32 cellular contexts compared by ENCODE assay signal in the genomic region with DNA sequence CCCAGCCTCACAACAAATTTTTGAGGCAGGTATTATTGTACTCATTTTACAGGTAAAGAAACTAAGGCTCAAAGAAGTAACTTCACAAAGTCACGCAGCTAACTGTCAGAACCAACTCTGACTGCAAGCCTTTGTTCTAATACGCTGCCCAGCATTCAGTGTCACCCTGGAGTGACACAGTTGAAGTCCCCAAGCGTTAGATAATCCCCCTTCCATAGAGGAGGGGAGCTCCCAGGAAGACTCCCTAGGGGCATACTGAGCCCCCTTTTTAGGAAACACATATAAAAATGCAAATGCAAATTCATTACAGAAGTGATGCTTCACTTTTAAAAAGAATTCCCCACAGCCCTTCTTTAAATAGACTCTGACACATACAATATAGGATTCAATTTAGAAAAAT.
"Had no signal": no experiment of that assay in that cellular context is flagged by ENCODE, and none has a peak within 500 bp of the region (broad histone marks: within the 10 kb centered on the region; RNA-seq: fewer than 3 reads in every experiment).

No MANE protein-coding gene starts in this region.

- H3K9me3 ChIP-seq: esophagus muscularis mucosa, left lung, mucosa of descending colon, neutrophil, stomach, thyroid gland, upper lobe of left lung had no signal

- H3K4me1 ChIP-seq: esophagus muscularis mucosa, foreskin keratinocyte, left lung, stomach, upper lobe of left lung had no signal

- H3K36me3 Mint-ChIP-seq: activated naive CD8-positive, alpha-beta T cell; natural killer cell treated with Interleukin-12 subunit alpha and Interleukin-12 subunit beta and Interleukin-15 and Interleukin-18, amount 100 ng/mL, for 72 hours; stimulated activated effector memory CD8-positive, alpha-beta T cell treated with anti-CD3 and anti-CD28 coated beads, Interleukin-12 subunit alpha, Interleukin-12 subunit beta, amount 100 ng/mL, for 72 hours had no signal

- H3K27me3 ChIP-seq: esophagus muscularis mucosa, stomach, thyroid gland, upper lobe of left lung had no signal

- H3K4me3 ChIP-seq: esophagus muscularis mucosa, left lung, lung, mucosa of descending colon, skin epidermis, stomach, thyroid gland, upper lobe of left lung had no signal

- FAIRE-seq: bronchial epithelial cell, islet of Langerhans, TTC549 had no signal

- H3K9me3 Mint-ChIP-seq: central memory CD8-positive, alpha-beta T cell; dendritic cell treated with granulocyte-macrophage colony-stimulating factor and Interleukin-4, amounts not matched to agents 40 ng/mL and 50 ng/mL, for 4 days; endodermal cell; natural killer cell treated with Interleukin-12 subunit alpha and Interleukin-12 subunit beta and Interleukin-15 and Interleukin-18, amount 100 ng/mL, for 72 hours; stimulated activated effector memory CD8-positive, alpha-beta T cell treated with anti-CD3 and anti-CD28 coated beads, Interleukin-12 subunit alpha, Interleukin-12 subunit beta, amount 100 ng/mL, for 72 hours had no signal

- H3K36me3 ChIP-seq: esophagus muscularis mucosa, left lung, neutrophil, stomach, thyroid gland, upper lobe of left lung had no signal

- H3K27ac Mint-ChIP-seq: activated naive CD8-positive, alpha-beta T cell; dendritic cell treated with granulocyte-macrophage colony-stimulating factor and Interleukin-4, amounts not matched to agents 40 ng/mL and 50 ng/mL, for 4 days; endodermal cell; natural killer cell treated with Interleukin-12 subunit alpha and Interleukin-12 subunit beta and Interleukin-15 and Interleukin-18, amount 100 ng/mL, for 72 hours; progenitor cell of endocrine pancreas; stimulated activated effector memory CD8-positive, alpha-beta T cell treated with anti-CD3 and anti-CD28 coated beads, Interleukin-12 subunit alpha, Interleukin-12 subunit beta, amount 100 ng/mL, for 72 hours had no signal

- ATAC-seq: activated CD4-positive, CD25-positive, alpha-beta regulatory T cell treated with anti-CD3 and anti-CD28 coated beads, Interleukin-2, amount 50 U/mL, for 24 hours; foreskin keratinocyte; left lung; mucosa of descending colon; natural killer cell treated with Interleukin-12 subunit alpha and Interleukin-12 subunit beta and Interleukin-15 and Interleukin-18, amount 100 ng/mL, for 72 hours; sciatic nerve; stimulated activated effector memory CD8-positive, alpha-beta T cell treated with anti-CD3 and anti-CD28 coated beads, Interleukin-12 subunit alpha, Interleukin-12 subunit beta, amount 100 ng/mL, for 72 hours had no signal

- H3K4me3 Mint-ChIP-seq: activated naive CD8-positive, alpha-beta T cell; central memory CD8-positive, alpha-beta T cell; dendritic cell treated with granulocyte-macrophage colony-stimulating factor and Interleukin-4, amounts not matched to agents 40 ng/mL and 50 ng/mL, for 4 days; endodermal cell; natural killer cell treated with Interleukin-12 subunit alpha and Interleukin-12 subunit beta and Interleukin-15 and Interleukin-18, amount 100 ng/mL, for 72 hours; stimulated activated effector memory CD8-positive, alpha-beta T cell treated with anti-CD3 and anti-CD28 coated beads, Interleukin-12 subunit alpha, Interleukin-12 subunit beta, amount 100 ng/mL, for 72 hours had no signal

- H3K27ac ChIP-seq: esophagus muscularis mucosa, foreskin keratinocyte, left lung, neutrophil, stomach, upper lobe of left lung, VCaP had no signal

- DNase-seq: activated CD4-positive, alpha-beta T cell treated with anti-CD3 and anti-CD28 coated beads for 48 hours; activated CD4-positive, alpha-beta T cell treated with anti-CD3 and anti-CD28 coated beads, Interleukin-2, amount 50 U/mL, for 48 hours; activated CD8-positive, alpha-beta memory T cell treated with anti-CD3 and anti-CD28 coated beads for 24 hours; activated effector memory CD4-positive, alpha-beta T cell treated with Interleukin-2 at 50 U/mL for 16 hours; activated naive CD4-positive, alpha-beta T cell treated with Interleukin-2 at 50 U/mL for 16 hours; anterior cingulate cortex; endodermal cell; foreskin keratinocyte; mesendoderm; mucosa of descending colon; stimulated activated CD4-positive, alpha-beta T cell treated with anti-CD3 and anti-CD28 coated beads, Interleukin-4, amount 100 ng/mL, for 24 hours; stomach; T-helper 9 cell; thyroid gland; upper lobe of left lung had no signal

- H3K4me1 Mint-ChIP-seq: central memory CD8-positive, alpha-beta T cell; stimulated activated effector memory CD8-positive, alpha-beta T cell treated with anti-CD3 and anti-CD28 coated beads, Interleukin-12 subunit alpha, Interleukin-12 subunit beta, amount 100 ng/mL, for 72 hours had no signal
